ENCODE assay signal across 20 cellular contexts in the genomic region with DNA sequence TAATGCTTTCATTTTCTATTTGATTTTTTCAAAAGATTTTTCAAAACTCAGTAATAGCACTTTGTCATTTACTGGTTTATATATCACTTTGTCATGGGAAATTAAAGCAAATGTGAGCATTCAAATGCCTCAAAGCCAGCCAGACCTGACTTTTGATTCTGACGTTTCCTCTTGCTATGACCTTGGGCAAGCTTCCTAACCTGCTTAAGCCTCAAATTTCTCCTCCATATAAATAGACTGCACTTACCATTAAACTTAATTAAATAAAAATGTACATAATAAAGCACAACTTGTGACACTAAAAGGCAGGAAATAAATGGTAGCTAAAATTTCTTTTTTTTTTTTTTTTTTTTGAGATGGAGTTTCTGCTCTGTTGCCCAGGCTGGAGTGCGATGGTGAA. TPM values are rescaled to one million over a fixed set of nuclear protein-coding genes. Genes with fewer than 3 reads are reported as not detected.
DNase-seq lines count a peak whose midpoint lies in the region; ATAC-seq and TF ChIP-seq lines count a peak whose summit lies in the region.
"Had no signal": no experiment of that assay in that cellular context is flagged by ENCODE, and none has a peak within 500 bp of the region (broad histone marks: within the 10 kb centered on the region; RNA-seq: fewer than 3 reads in every experiment).

No MANE protein-coding gene starts in this region.

- H3K79me2 ChIP-seq in MM.1S (ENCODE audit: low read length) = peaks cover 28% of the 10 kb centered on the region

- H3K4me1 ChIP-seq in MM.1S (ENCODE audit: low read length) = no peaks in the 10 kb centered on the region
- H3K4me1 ChIP-seq in adrenal gland (replicated peaks in 1 of 2) = peaks cover 45 to 52% of the 10 kb centered on the region in 2 donors
- H3K4me1 ChIP-seq: A549, BLaER1, Caco-2 had no signal

- no peak overlapping the region for H3K9ac ChIP-seq in MM.1S (ENCODE audit: low read length)
- H3K9ac ChIP-seq: BLaER1 had no signal

- TF ChIP-seq CTCF in C4-2B (conservative IDR thresholded peaks at IDR 0.05) (no peak), MM.1S (IDR thresholded peaks at IDR 0.05; ENCODE audit: low read length) (no peak), adrenal gland (IDR thresholded peaks at IDR 0.05) (no peak)

- no peak for ATAC-seq in left cardiac atrium
- ATAC-seq: A549; CD8-positive, alpha-beta T cell had no signal

- H3F3A ChIP-seq in MM.1S (ENCODE audit: insufficient read depth, low read length) = no peaks in the 10 kb centered on the region

- H3K27me3 ChIP-seq in MM.1S (replicated peaks; ENCODE audit: insufficient read depth, low read length) = no peaks in the 10 kb centered on the region
- no peaks in the 10 kb centered on the region for H3K27me3 ChIP-seq in adrenal gland
- H3K27me3 ChIP-seq: BE2C, BLaER1 had no signal

- H3K27ac ChIP-seq in C4-2B (peak overlapping the region; percentile 30; the same call in 1 of the 2 replicates), MM.1S (ENCODE audit: low read length) (no peak overlapping the region), adrenal gland (peak overlapping the region in 4 of 5 donors; percentile 33 to 76 (median 69))
- H3K27ac ChIP-seq: 22Rv1, A549, BLaER1 had no signal

- intact Hi-C loops in adrenal gland (cut with DNase I) (no loop called here), left cardiac atrium (cut with DNase I) (no loop called here)

- no peaks in the 10 kb centered on the region for H3K36me3 ChIP-seq in MM.1S (replicated peaks; ENCODE audit: insufficient read depth, low read length)
- no peaks in the 10 kb centered on the region for H3K36me3 ChIP-seq in adrenal gland (replicated peaks in 1 of 2)
- H3K36me3 ChIP-seq: BE2C, BLaER1 had no signal

- no peaks in the 10 kb centered on the region for H3K9me2 ChIP-seq in MM.1S (replicated peaks; ENCODE audit: insufficient read depth, low read length)

- H4K20me1 ChIP-seq in MM.1S (ENCODE audit: insufficient read depth, low read length) = no peaks in the 10 kb centered on the region
- H4K20me1 ChIP-seq: BLaER1 had no signal

- WGBS in adrenal gland, 4 donors = 54 to 65% (median 57%) methylated on average over 2 of the region's 2 CpGs

- no peak for TF ChIP-seq POLR2A in adrenal gland (IDR thresholded peaks at IDR 0.05)

- 0 out of 2 replicates have a peak overlapping the region, but pooled peaks have one; percentile 1 for H3K4me2 ChIP-seq in MM.1S (ENCODE audit: low read depth, low read length)
- H3K4me2 ChIP-seq: A549, BLaER1 had no signal

- DNase-seq in DMS79 treated with DMSO at 0.1 percent for 48 hours (lab: John Stamatoyannopoulos, UW) (peak; percentile 9), DMS79 (lab: John Stamatoyannopoulos, UW) (no peak), MM.1S (no peak), adrenal gland (no peak), SKM-1 treated with dmso at 0.1 percent for 144 hours (lab: John Stamatoyannopoulos, UW; ENCODE audit: unreplicated experiment) (no peak), left cardiac atrium (no peak), SIG-M5 (lab: John Stamatoyannopoulos, UW) (no peak)
- DNase-seq: ACHN; BE2C; C1 segment of cervical spinal cord; Caco-2; Calu3; CD4-positive, alpha-beta T cell; CD8-positive, alpha-beta T cell; GF-D8 had no signal

- no peak overlapping the region for H2AFZ ChIP-seq in MM.1S (ENCODE audit: low read length)

- no peaks in the 10 kb centered on the region for H3K9me3 ChIP-seq in MM.1S (replicated peaks; ENCODE audit: insufficient read depth, low read length)
- H3K9me3 ChIP-seq in adrenal gland (replicated peaks in 1 of 3) = no peaks in the 10 kb centered on the region
- H3K9me3 ChIP-seq: A549, BE2C, BLaER1, Caco-2 had no signal

- H3K4me3 ChIP-seq in MM.1S (ENCODE audit: low read length) (no peak overlapping the region), adrenal gland (no peak overlapping the region)
- H3K4me3 ChIP-seq: A549, BLaER1 had no signal

RNA-seq across cellular contexts. Expression of gene MCF2L2, which starts 19.2 kb away (rescaled TPM):
- total RNA-seq in adrenal gland (10 to 100 TPM; 15.0 to 62.7 (median 29.0) TPM), left cardiac atrium (1 to 10 TPM in 1 of 2 donors, under 1 TPM in 1; 0.34 to 1.1 TPM)
- polyA plus RNA-seq in adrenal gland = 10 to 100 TPM in 1 of 3 donors, 1 to 10 TPM in 2; 6.5 to 11.3 (median 9.9) TPM
- polyA plus RNA-seq: AG04450 had no signal

Comparison
In these comparisons a context has a peak if more than half of its experiments do, and no peak if none do; other contexts are left out.
1. RNA of gene MCF2L2, which starts 19.2 kb away (total RNA-seq): 15.0 to 62.7 TPM in adrenal gland; 0.34 to 1.1 TPM in left cardiac atrium; every median in the first group is over 4 times any median in the second.